Comparison of ENCODE assay signal across 8 cellular contexts in the genomic region with DNA sequence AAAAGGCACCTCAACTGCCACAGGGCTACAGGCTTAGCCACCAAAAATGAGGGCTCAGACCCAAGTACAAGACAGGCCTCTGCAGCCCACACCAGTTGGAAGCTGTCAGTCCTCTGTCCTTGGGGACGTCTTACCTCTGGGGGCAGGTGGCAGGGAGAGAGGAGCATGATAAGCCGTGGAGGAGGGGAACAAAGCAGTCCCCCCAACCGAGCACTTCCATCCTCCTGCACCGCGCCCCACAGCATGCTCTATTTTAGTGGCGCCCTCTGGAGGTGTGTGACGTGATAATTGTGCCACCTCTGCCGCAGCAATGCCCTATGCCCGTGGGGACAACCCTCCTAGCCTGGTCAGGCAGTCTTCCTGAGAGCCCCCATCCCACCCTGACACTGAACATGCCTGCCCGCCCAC. TPM values are rescaled to one million over a fixed set of nuclear protein-coding genes. Genes with fewer than 3 reads are reported as not detected.
DNase-seq lines count a peak whose midpoint lies in the region; ATAC-seq and TF ChIP-seq lines count a peak whose summit lies in the region.

No MANE protein-coding gene starts in this region.

- H3K27ac Mint-ChIP-seq in activated CD4-positive, alpha-beta memory T cell treated with anti-CD3 and anti-CD28 coated beads for 36 hours, result no peak overlapping the region

- H3K27me3 Mint-ChIP-seq in activated CD4-positive, alpha-beta memory T cell treated with anti-CD3 and anti-CD28 coated beads for 36 hours, result no peaks in the 10 kb centered on the region

- H3K36me3 Mint-ChIP-seq in activated CD4-positive, alpha-beta memory T cell treated with anti-CD3 and anti-CD28 coated beads for 36 hours, result peaks cover 5% of the 10 kb centered on the region

- no peak overlapping the region for H3K4me3 Mint-ChIP-seq in activated CD4-positive, alpha-beta memory T cell treated with anti-CD3 and anti-CD28 coated beads for 36 hours

- no peak for DNase-seq in AG04450 (ENCODE audit: low read depth, low spot score)
- peak; percentile 45 for DNase-seq in GM20000 (ENCODE audit: low spot score)
- DNase-seq in activated CD4-positive, alpha-beta memory T cell treated with anti-CD3 and anti-CD28 coated beads for 36 hours, result peak; percentile 54
- DNase-seq in activated gamma-delta T cell (lab: John Stamatoyannopoulos, UW), result no peak

- TF ChIP-seq CTCF in AG04450 (IDR thresholded peaks at IDR 0.05; ENCODE audit: low read depth, low read length), result peak; percentile 44
- no peak for TF ChIP-seq CTCF in GM20000 (IDR thresholded peaks at IDR 0.05; ENCODE audit: extremely low read depth, missing control alignments)
- TF ChIP-seq CTCF in liver (IDR thresholded peaks at IDR 0.05; ENCODE audit: low read depth, low read length, missing input control), result peak; percentile 27

- WGBS in liver, result 76% methylated on average over 10 of the region's 10 CpGs

- H3K9ac ChIP-seq in liver (ENCODE audit: low read depth in 1 of 2, low read length in 2 of 2), result no peak overlapping the region

- no peaks in the 10 kb centered on the region for H3K27me3 ChIP-seq in AG04450 (ENCODE audit: control insufficient read depth, insufficient read depth, low read length)
- H3K27me3 ChIP-seq in liver (ENCODE audit: control insufficient read depth in 4 of 4, insufficient read depth in 4 of 4, low read length in 3 of 4), result no peaks in the 10 kb centered on the region

- ATAC-seq in GM19324 (IDR thresholded peaks at IDR 0.05; ENCODE audit: low FRiP score, unreplicated experiment), result no peak
- ATAC-seq in HG03378 (IDR thresholded peaks at IDR 0.05; ENCODE audit: unreplicated experiment), result no peak
- no peak for ATAC-seq in HG03280 (IDR thresholded peaks at IDR 0.05; ENCODE audit: unreplicated experiment)

- peaks cover 18% of the 10 kb centered on the region for H3K4me1 Mint-ChIP-seq in activated CD4-positive, alpha-beta memory T cell treated with anti-CD3 and anti-CD28 coated beads for 36 hours (ENCODE audit: low read depth)

- H3K27ac ChIP-seq in AG04450 (ENCODE audit: low read depth, low read length) (no peak overlapping the region), liver (ENCODE audit: low read depth in 1 of 2, low read length in 2 of 2) (no peak overlapping the region)

- no peaks in the 10 kb centered on the region for H3K9me3 Mint-ChIP-seq in activated CD4-positive, alpha-beta memory T cell treated with anti-CD3 and anti-CD28 coated beads for 36 hours

- H3K36me3 ChIP-seq in liver (ENCODE audit: control insufficient read depth in 4 of 4, insufficient read depth in 3 of 4, low read depth in 1 of 4, low read length in 3 of 4), result peaks cover 2 to 34% (median 24%) of the 10 kb centered on the region in 4 donors

- no peak overlapping the region for H3K4me3 ChIP-seq in AG04450 (ENCODE audit: low read depth, low read length)
- no peak overlapping the region for H3K4me3 ChIP-seq in liver (ENCODE audit: low read depth in 1 of 3, low read length in 3 of 3)

- H3K9me3 ChIP-seq in AG04450 (ENCODE audit: control insufficient read depth, insufficient read depth, low read length), result no peaks in the 10 kb centered on the region
- H3K9me3 ChIP-seq in liver (ENCODE audit: control insufficient read depth in 4 of 4, low read length in 3 of 4), result no peaks in the 10 kb centered on the region

- intact Hi-C loops in activated CD4-positive, alpha-beta memory T cell treated with anti-CD3 and anti-CD28 coated beads for 36 hours (cut with micrococcal nuclease), result no loop called here

- peak in 1 of 2 donors; percentile 49 for TF ChIP-seq RAD21 in liver (IDR thresholded peaks at IDR 0.05)

- CTCF ChIA-PET in AG04450 (lab: Charles Lee), result interaction anchor here (0.5 to 1.4 kb wide), 6 partner anchors 11 to 224 kb away, joined by 3 to 7 read pairs (median 5); no protein-coding TSS in a partner anchor
- CTCF ChIA-PET in activated CD4-positive, alpha-beta memory T cell treated with anti-CD3 and anti-CD28 coated beads for 36 hours (lab: Charles Lee), result interaction anchor here (0.7 to 2.0 kb wide), 4 partner anchors 18 to 56 kb away, joined by 3 to 5 read pairs (median 3); a partner anchor contains a TSS

- POLR2A ChIA-PET in AG04450 (lab: Yijun Ruan, JAX), result interaction anchor here (0.6 to 0.7 kb wide), 2 partner anchors 68 to 140 kb away, joined by 3 to 6 read pairs; no protein-coding TSS in a partner anchor
- POLR2A ChIA-PET in activated CD4-positive, alpha-beta memory T cell treated with anti-CD3 and anti-CD28 coated beads for 36 hours (lab: Charles Lee), result interaction anchor here (0.6 kb wide), 1 partner anchor 85 kb away, joined by 3 read pairs; no protein-coding TSS in a partner anchor

- peaks cover 0 to 6% (median 0%) of the 10 kb centered on the region in 4 donors for H3K4me1 ChIP-seq in liver (ENCODE audit: control insufficient read depth in 4 of 4, insufficient read depth in 4 of 4, low read length in 3 of 4)

TF ChIP-seq in liver, 16 proteins besides CTCF, POLR2A, EP300 and RAD21 (continues in another document):
- TF ChIP-seq, protein P1, sequence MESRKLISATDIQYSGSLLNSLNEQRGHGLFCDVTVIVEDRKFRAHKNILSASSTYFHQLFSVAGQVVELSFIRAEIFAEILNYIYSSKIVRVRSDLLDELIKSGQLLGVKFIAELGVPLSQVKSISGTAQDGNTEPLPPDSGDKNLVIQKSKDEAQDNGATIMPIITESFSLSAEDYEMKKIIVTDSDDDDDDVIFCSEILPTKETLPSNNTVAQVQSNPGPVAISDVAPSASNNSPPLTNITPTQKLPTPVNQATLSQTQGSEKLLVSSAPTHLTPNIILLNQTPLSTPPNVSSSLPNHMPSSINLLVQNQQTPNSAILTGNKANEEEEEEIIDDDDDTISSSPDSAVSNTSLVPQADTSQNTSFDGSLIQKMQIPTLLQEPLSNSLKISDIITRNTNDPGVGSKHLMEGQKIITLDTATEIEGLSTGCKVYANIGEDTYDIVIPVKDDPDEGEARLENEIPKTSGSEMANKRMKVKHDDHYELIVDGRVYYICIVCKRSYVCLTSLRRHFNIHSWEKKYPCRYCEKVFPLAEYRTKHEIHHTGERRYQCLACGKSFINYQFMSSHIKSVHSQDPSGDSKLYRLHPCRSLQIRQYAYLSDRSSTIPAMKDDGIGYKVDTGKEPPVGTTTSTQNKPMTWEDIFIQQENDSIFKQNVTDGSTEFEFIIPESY (IDR thresholded peaks at IDR 0.05), result no peak
- no peak for TF ChIP-seq HNF4G (IDR thresholded peaks at IDR 0.05)
- no peak for TF ChIP-seq RXRA (IDR thresholded peaks at IDR 0.05)
- TF ChIP-seq FOXA2 (IDR thresholded peaks at IDR 0.05), result no peak
- no peak for TF ChIP-seq HNF4A (conservative IDR thresholded peaks at IDR 0.05)
- TF ChIP-seq JUND (IDR thresholded peaks at IDR 0.05), result no peak
- TF ChIP-seq, protein P2, sequence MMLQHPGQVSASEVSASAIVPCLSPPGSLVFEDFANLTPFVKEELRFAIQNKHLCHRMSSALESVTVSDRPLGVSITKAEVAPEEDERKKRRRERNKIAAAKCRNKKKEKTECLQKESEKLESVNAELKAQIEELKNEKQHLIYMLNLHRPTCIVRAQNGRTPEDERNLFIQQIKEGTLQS (IDR thresholded peaks at IDR 0.05), result no peak
- no peak for TF ChIP-seq GABPA (IDR thresholded peaks at IDR 0.05 in 1 of 2, conservative IDR thresholded peaks at IDR 0.05 in 1 of 2)
- TF ChIP-seq, protein P3, sequence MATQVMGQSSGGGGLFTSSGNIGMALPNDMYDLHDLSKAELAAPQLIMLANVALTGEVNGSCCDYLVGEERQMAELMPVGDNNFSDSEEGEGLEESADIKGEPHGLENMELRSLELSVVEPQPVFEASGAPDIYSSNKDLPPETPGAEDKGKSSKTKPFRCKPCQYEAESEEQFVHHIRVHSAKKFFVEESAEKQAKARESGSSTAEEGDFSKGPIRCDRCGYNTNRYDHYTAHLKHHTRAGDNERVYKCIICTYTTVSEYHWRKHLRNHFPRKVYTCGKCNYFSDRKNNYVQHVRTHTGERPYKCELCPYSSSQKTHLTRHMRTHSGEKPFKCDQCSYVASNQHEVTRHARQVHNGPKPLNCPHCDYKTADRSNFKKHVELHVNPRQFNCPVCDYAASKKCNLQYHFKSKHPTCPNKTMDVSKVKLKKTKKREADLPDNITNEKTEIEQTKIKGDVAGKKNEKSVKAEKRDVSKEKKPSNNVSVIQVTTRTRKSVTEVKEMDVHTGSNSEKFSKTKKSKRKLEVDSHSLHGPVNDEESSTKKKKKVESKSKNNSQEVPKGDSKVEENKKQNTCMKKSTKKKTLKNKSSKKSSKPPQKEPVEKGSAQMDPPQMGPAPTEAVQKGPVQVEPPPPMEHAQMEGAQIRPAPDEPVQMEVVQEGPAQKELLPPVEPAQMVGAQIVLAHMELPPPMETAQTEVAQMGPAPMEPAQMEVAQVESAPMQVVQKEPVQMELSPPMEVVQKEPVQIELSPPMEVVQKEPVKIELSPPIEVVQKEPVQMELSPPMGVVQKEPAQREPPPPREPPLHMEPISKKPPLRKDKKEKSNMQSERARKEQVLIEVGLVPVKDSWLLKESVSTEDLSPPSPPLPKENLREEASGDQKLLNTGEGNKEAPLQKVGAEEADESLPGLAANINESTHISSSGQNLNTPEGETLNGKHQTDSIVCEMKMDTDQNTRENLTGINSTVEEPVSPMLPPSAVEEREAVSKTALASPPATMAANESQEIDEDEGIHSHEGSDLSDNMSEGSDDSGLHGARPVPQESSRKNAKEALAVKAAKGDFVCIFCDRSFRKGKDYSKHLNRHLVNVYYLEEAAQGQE (IDR thresholded peaks at IDR 0.05), result no peak
- no peak for TF ChIP-seq FOXA1 (IDR thresholded peaks at IDR 0.05)
- no peak for TF ChIP-seq SP1 (IDR thresholded peaks at IDR 0.05)

RNA-seq across cellular contexts. Expression of a gene that starts 13.6 kb away (rescaled TPM):
- 69.8 and 87.4 TPM in 2 replicates for polyA plus RNA-seq in AG04450 (2011; rRNA removed)
- polyA minus RNA-seq in AG04450 (2011; rRNA and poly(A)+ RNA removed), result 74.2 and 110 TPM in 2 replicates
- 10 to 100 TPM; 20.7 to 21.9 TPM for total RNA-seq in activated CD4-positive, alpha-beta memory T cell treated with anti-CD3 and anti-CD28 coated beads for 36 hours
- 1 to 10 TPM; 6.7 to 7.8 TPM for total RNA-seq in liver
- polyA plus RNA-seq in liver, result 10 to 100 TPM in 1 of 2 donors, 1 to 10 TPM in 1; 8.7 to 15.1 TPM

RNA-seq across cellular contexts. Expression of a gene that starts 17.7 kb away (rescaled TPM):
- polyA plus RNA-seq in AG04450 (2011; rRNA removed) (46.5 and 57.5 TPM in 2 replicates), liver (10 to 100 TPM; 16.7 to 31.9 TPM)
- polyA minus RNA-seq in AG04450 (2011; rRNA and poly(A)+ RNA removed), result 72.6 and 81.7 TPM in 2 replicates
- total RNA-seq in activated CD4-positive, alpha-beta memory T cell treated with anti-CD3 and anti-CD28 coated beads for 36 hours, result 10 to 100 TPM; 76.8 to 81.8 TPM
- total RNA-seq in liver, result 10 to 100 TPM; 12.1 to 13.6 TPM

RNA-seq across cellular contexts. Expression of a gene that starts 39.3 kb away (rescaled TPM):
- polyA plus RNA-seq in AG04450 (2011; rRNA removed) (21.3 and 36.7 TPM in 2 replicates), liver (10 to 100 TPM in 1 of 2 donors, 1 to 10 TPM in 1; 5.8 to 10.7 TPM)
- 46.9 and 72.0 TPM in 2 replicates for polyA minus RNA-seq in AG04450 (2011; rRNA and poly(A)+ RNA removed)
- 10 to 100 TPM; 18.0 to 19.0 TPM for total RNA-seq in activated CD4-positive, alpha-beta memory T cell treated with anti-CD3 and anti-CD28 coated beads for 36 hours
- total RNA-seq in liver, result 10 to 100 TPM; 18.2 to 20.3 TPM

RNA-seq across cellular contexts. Expression of a gene that starts 57.6 kb away (rescaled TPM):
- polyA plus RNA-seq in AG04450 (2011; rRNA removed), result 0.86 and 0.97 TPM in 2 replicates
- polyA minus RNA-seq in AG04450 (2011; rRNA and poly(A)+ RNA removed), result 4.4 and 4.9 TPM in 2 replicates
- 10 to 100 TPM; 17.9 to 19.8 TPM for total RNA-seq in activated CD4-positive, alpha-beta memory T cell treated with anti-CD3 and anti-CD28 coated beads for 36 hours
- total RNA-seq in liver, result 1 to 10 TPM in 1 of 2 donors, under 1 TPM in 1; 0.08 to 1.9 TPM
- under 1 TPM; 0.29 to 0.32 TPM for polyA plus RNA-seq in liver

Comparison
In these comparisons a context has a peak if more than half of its experiments do, and no peak if none do; other contexts are left out.
1. DNase-seq: peak in GM20000 (single experiment) and activated CD4-positive, alpha-beta memory T cell treated with anti-CD3 and anti-CD28 coated beads for 36 hours (single experiment); none in AG04450 (single experiment) and activated gamma-delta T cell (single experiment).
2. RNA of a gene that starts 17.7 kb away (total RNA-seq): 76.8 to 81.8 TPM in activated CD4-positive, alpha-beta memory T cell treated with anti-CD3 and anti-CD28 coated beads for 36 hours; 12.1 to 13.6 TPM in liver; every median in the first group is over 4 times any median in the second.